9 cellular contexts compared by ENCODE assay signal in the genomic region with DNA sequence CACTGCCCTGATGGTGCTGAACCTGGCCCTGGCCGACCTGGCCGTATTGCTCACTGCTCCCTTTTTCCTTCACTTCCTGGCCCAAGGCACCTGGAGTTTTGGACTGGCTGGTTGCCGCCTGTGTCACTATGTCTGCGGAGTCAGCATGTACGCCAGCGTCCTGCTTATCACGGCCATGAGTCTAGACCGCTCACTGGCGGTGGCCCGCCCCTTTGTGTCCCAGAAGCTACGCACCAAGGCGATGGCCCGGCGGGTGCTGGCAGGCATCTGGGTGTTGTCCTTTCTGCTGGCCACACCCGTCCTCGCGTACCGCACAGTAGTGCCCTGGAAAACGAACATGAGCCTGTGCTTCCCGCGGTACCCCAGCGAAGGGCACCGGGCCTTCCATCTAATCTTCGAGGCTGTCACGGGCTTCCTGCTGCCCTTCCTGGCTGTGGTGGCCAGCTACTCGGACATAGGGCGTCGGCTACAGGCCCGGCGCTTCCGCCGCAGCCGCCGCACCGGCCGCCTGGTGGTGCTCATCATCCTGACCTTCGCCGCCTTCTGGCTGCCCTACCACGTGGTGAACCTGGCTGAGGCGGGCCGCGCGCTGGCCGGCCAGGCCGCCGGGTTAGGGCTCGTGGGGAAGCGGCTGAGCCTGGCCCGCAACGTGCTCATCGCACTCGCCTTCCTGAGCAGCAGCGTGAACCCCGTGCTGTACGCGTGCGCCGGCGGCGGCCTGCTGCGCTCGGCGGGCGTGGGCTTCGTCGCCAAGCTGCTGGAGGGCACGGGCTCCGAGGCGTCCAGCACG. TPM values are rescaled to one million over a fixed set of nuclear protein-coding genes. Genes with fewer than 3 reads are reported as not detected.
DNase-seq lines count a peak whose midpoint lies in the region; ATAC-seq and TF ChIP-seq lines count a peak whose summit lies in the region.
"Had no signal": no experiment of that assay in that cellular context is flagged by ENCODE, and none has a peak within 500 bp of the region (broad histone marks: within the 10 kb centered on the region; RNA-seq: fewer than 3 reads in every experiment).

No MANE protein-coding gene starts in this region.

- H3K79me2 ChIP-seq in parathyroid adenoma = no peaks in the 10 kb centered on the region

- POLR2A ChIA-PET in CD4-positive, alpha-beta memory T cell (lab: Charles Lee; ENCODE audit: partially characterized antibody) = interaction anchor here (1.0 to 1.1 kb wide), 2 partner anchors 74 to 100 kb away, joined by 3 read pairs; a partner anchor contains a TSS

- CTCF ChIA-PET in CD4-positive, alpha-beta memory T cell (lab: Charles Lee; ENCODE audit: partially characterized antibody) = interaction anchor here (3.7 kb wide), 1 partner anchor 8 kb away, joined by 29 read pairs; a partner anchor contains a TSS

- peak overlapping the region in 5 of 8 donors; percentile 15 to 59 (median 52) for H3K4me3 Mint-ChIP-seq in CD4-positive, alpha-beta memory T cell
- peak overlapping the region; percentile 61 for H3K4me3 Mint-ChIP-seq in T-helper 17 cell

- H3K27me3 ChIP-seq in CD4-positive, alpha-beta memory T cell (ENCODE audit: insufficient read depth, low read length) = no peaks in the 10 kb centered on the region
- H3K27me3 ChIP-seq in heart left ventricle (peaks cover 0 to 27% (median 6%) of the 10 kb centered on the region in 9 donors), parathyroid adenoma (ENCODE audit: control insufficient read depth, insufficient read depth, low read length) (no peaks in the 10 kb centered on the region)

- DNase-seq in CD4-positive, alpha-beta memory T cell = no peak
- DNase-seq in T-helper 17 cell (no peak), heart left ventricle (peak in 3 of 5 donors; percentile 63 to 69 (median 68)), GM03348 (ENCODE audit: low spot score) (no peak), RKO (ENCODE audit: low spot score) (no peak)
- DNase-seq in activated CD4-positive, alpha-beta T cell treated with anti-CD3 and anti-CD28 coated beads for 1 hour = no peak
- DNase-seq: DND-41 had no signal

- H3K36me3 Mint-ChIP-seq in CD4-positive, alpha-beta memory T cell = peaks cover 0 to 5% of the 10 kb centered on the region in 2 donors
- peaks cover 3% of the 10 kb centered on the region for H3K36me3 Mint-ChIP-seq in T-helper 17 cell (ENCODE audit: low read depth)

- no peak overlapping the region for H3K4me3 ChIP-seq in CD4-positive, alpha-beta memory T cell (ENCODE audit: low read length in 2 of 2)
- H3K4me3 ChIP-seq in heart left ventricle (peak overlapping the region in 7 of 12 donors; percentile 1 to 70 (median 18)), parathyroid adenoma (ENCODE audit: low read depth, low read length) (no peak overlapping the region)

- no peaks in the 10 kb centered on the region for H3K27me3 Mint-ChIP-seq in CD4-positive, alpha-beta memory T cell
- H3K27me3 Mint-ChIP-seq in T-helper 17 cell = peaks cover 18% of the 10 kb centered on the region

- H3K36me3 ChIP-seq in CD4-positive, alpha-beta memory T cell (ENCODE audit: insufficient read depth, low read length) = no peaks in the 10 kb centered on the region
- peaks cover 0 to 24% (median 10%) of the 10 kb centered on the region in 9 donors for H3K36me3 ChIP-seq in heart left ventricle
- no peaks in the 10 kb centered on the region for H3K36me3 ChIP-seq in parathyroid adenoma (ENCODE audit: control insufficient read depth, insufficient read depth, low read length)

- ATAC-seq in T-helper 17 cell (no peak), heart left ventricle (peak in 3 of 4 donors; percentile 53 to 68 (median 59)), HG02571 (IDR thresholded peaks at IDR 0.05; ENCODE audit: unreplicated experiment) (no peak)

- peaks cover 42% of the 10 kb centered on the region for H3K4me1 ChIP-seq in CD4-positive, alpha-beta memory T cell (ENCODE audit: insufficient read depth, low read length)
- H3K4me1 ChIP-seq in heart left ventricle = peaks cover 7 to 80% (median 40%) of the 10 kb centered on the region in 12 donors
- H3K4me1 ChIP-seq in parathyroid adenoma = no peaks in the 10 kb centered on the region

- peaks cover 0 to 1% (median 0%) of the 10 kb centered on the region in 8 donors for H3K9me3 Mint-ChIP-seq in CD4-positive, alpha-beta memory T cell

- TF ChIP-seq CTCF in heart left ventricle (IDR thresholded peaks at IDR 0.05) (peak in 11 of 12 donors; percentile 13 to 58 (median 33)), parathyroid adenoma (IDR thresholded peaks at IDR 0.05) (no peak)

- no peak overlapping the region for H3K9ac ChIP-seq in parathyroid adenoma

- 27 to 43% (median 34%) methylated on average over 42 to 70 of the region's 70 CpGs for WGBS in heart left ventricle, 4 donors

- no peaks in the 10 kb centered on the region for H3K9me3 ChIP-seq in CD4-positive, alpha-beta memory T cell (ENCODE audit: control insufficient read depth in 1 of 2, low read length in 2 of 2)
- H3K9me3 ChIP-seq in T-helper 17 cell (ENCODE audit: control insufficient read depth, low read length, poor library complexity, severe bottlenecking) (no peaks in the 10 kb centered on the region), heart left ventricle (no peaks in the 10 kb centered on the region), parathyroid adenoma (ENCODE audit: control insufficient read depth, low read length) (no peaks in the 10 kb centered on the region)

- no peak overlapping the region for H2AFZ ChIP-seq in parathyroid adenoma

- peaks cover 38 to 60% (median 47%) of the 10 kb centered on the region in 4 donors for H3K4me1 Mint-ChIP-seq in CD4-positive, alpha-beta memory T cell
- H3K4me1 Mint-ChIP-seq in T-helper 17 cell = peaks cover 46% of the 10 kb centered on the region

- no peak overlapping the region for H3K4me2 ChIP-seq in parathyroid adenoma (ENCODE audit: low read length)

- peak overlapping the region in 4 of 7 donors; percentile 68 to 90 (median 78) for H3K27ac Mint-ChIP-seq in CD4-positive, alpha-beta memory T cell
- peak overlapping the region; percentile 96 for H3K27ac Mint-ChIP-seq in T-helper 17 cell

- H3K27ac ChIP-seq in CD4-positive, alpha-beta memory T cell (ENCODE audit: low read depth, low read length) = no peak overlapping the region
- H3K27ac ChIP-seq in heart left ventricle = peak overlapping the region in 10 of 12 donors; percentile 49 to 91 (median 60)
- peak overlapping the region; percentile 47 for H3K27ac ChIP-seq in parathyroid adenoma

- intact Hi-C loops in CD4-positive, alpha-beta memory T cell (cut with micrococcal nuclease) = no loop called here
- intact Hi-C loops in heart left ventricle (cut with DNase I) = no loop called here

- no peak for TF ChIP-seq POLR2A in heart left ventricle (IDR thresholded peaks at IDR 0.05)

RNA-seq across cellular contexts. Expression of a gene that starts 4.7 kb away (rescaled TPM):
- 10 to 100 TPM; 19.5 to 20.0 TPM for total RNA-seq in CD4-positive, alpha-beta memory T cell
- 10 to 100 TPM in 1 of 2 donors, 1 to 10 TPM in 1; 9.6 to 10.6 TPM for polyA plus RNA-seq in CD4-positive, alpha-beta memory T cell
- total RNA-seq in T-helper 17 cell = 10 to 100 TPM; 21.5 to 23.1 TPM
- 1 to 10 TPM in 8 of 9 donors, under 1 TPM in 1; 0.92 to 8.8 (median 1.7) TPM for total RNA-seq in heart left ventricle
- polyA plus RNA-seq in heart left ventricle = 1 to 10 TPM; 1.2 to 2.2 TPM

RNA-seq across cellular contexts. Expression of a gene that starts 6.1 kb away (rescaled TPM):
- 10 to 100 TPM; 18.0 to 18.8 TPM for total RNA-seq in CD4-positive, alpha-beta memory T cell
- 1 to 10 TPM; 2.3 to 3.2 TPM for polyA plus RNA-seq in CD4-positive, alpha-beta memory T cell
- total RNA-seq in T-helper 17 cell = 10 to 100 TPM; 17.3 to 23.3 TPM
- total RNA-seq in heart left ventricle = 1 to 10 TPM in 7 of 9 donors, under 1 TPM in 2; 0.81 to 3.8 (median 1.6) TPM
- polyA plus RNA-seq in heart left ventricle = under 1 TPM; 0.53 to 0.64 TPM

RNA-seq across cellular contexts. Expression of a gene that starts 8.2 kb away (rescaled TPM):
- total RNA-seq in CD4-positive, alpha-beta memory T cell = 10 to 100 TPM; 22.3 to 26.0 TPM
- 10 to 100 TPM; 17.2 to 24.3 TPM for polyA plus RNA-seq in CD4-positive, alpha-beta memory T cell
- 10 to 100 TPM; 14.5 to 16.8 TPM for total RNA-seq in T-helper 17 cell
- 10 to 100 TPM in 1 of 9 donors, 1 to 10 TPM in 8; 1.7 to 10.1 (median 3.0) TPM for total RNA-seq in heart left ventricle
- polyA plus RNA-seq in heart left ventricle = 1 to 10 TPM; 2.6 to 3.2 TPM

RNA-seq across cellular contexts. Expression of a gene that starts 16.4 kb away (rescaled TPM):
- 10 to 100 TPM; 23.1 to 28.1 TPM for total RNA-seq in CD4-positive, alpha-beta memory T cell
- 1 to 10 TPM in 1 of 2 donors, under 1 TPM in 1; 0.83 to 1.6 TPM for polyA plus RNA-seq in CD4-positive, alpha-beta memory T cell
- 10 to 100 TPM; 25.7 to 27.7 TPM for total RNA-seq in T-helper 17 cell
- total RNA-seq in heart left ventricle = 10 to 100 TPM; 22.1 to 34.0 (median 27.8) TPM
- polyA plus RNA-seq in heart left ventricle = 10 to 100 TPM; 13.5 to 29.8 TPM

RNA-seq across cellular contexts. Expression of a gene that starts 16.4 kb away (rescaled TPM):
- total RNA-seq in CD4-positive, alpha-beta memory T cell = 10 to 100 TPM; 37.6 to 38.6 TPM
- polyA plus RNA-seq in CD4-positive, alpha-beta memory T cell = 10 to 100 TPM; 31.4 to 32.9 TPM
- total RNA-seq in T-helper 17 cell = 10 to 100 TPM; 24.0 to 27.0 TPM
- 10 to 100 TPM in 6 of 9 donors, 1 to 10 TPM in 3; 6.3 to 18.1 (median 11.3) TPM for total RNA-seq in heart left ventricle
- polyA plus RNA-seq in heart left ventricle = 10 to 100 TPM in 1 of 2 donors, 1 to 10 TPM in 1; 5.5 to 10.7 TPM

Comparison
In these comparisons a context has a peak if more than half of its experiments do, and no peak if none do; other contexts are left out.
1. DNase-seq: peak in heart left ventricle (3 of 5); none in CD4-positive, alpha-beta memory T cell (0 of 5), T-helper 17 cell (0 of 3), GM03348 (single experiment), RKO (single experiment) and activated CD4-positive, alpha-beta T cell treated with anti-CD3 and anti-CD28 coated beads for 1 hour (single experiment).
2. H3K4me3 ChIP-seq: peak in heart left ventricle (7 of 12); none in CD4-positive, alpha-beta memory T cell (0 of 2) and parathyroid adenoma (single experiment).
3. ATAC-seq: peak in heart left ventricle (3 of 4); none in T-helper 17 cell (single experiment) and HG02571 (single experiment).